8 cellular contexts compared by ENCODE assay signal in genomic region chr6:41073203-41073967, GRCh38. TPM values are rescaled to one million over a fixed set of nuclear protein-coding genes. Genes with fewer than 3 reads are reported as not detected.
DNase-seq lines count a peak whose midpoint lies in the region; ATAC-seq and TF ChIP-seq lines count a peak whose summit lies in the region.

No MANE protein-coding gene starts in this region.

- H4K20me1 ChIP-seq in smooth muscle cell (ENCODE audit: low read depth): peaks cover 48% of the 10 kb centered on the region

- peaks cover 14 to 20% (median 15%) of the 10 kb centered on the region in 3 donors for H3K27me3 Mint-ChIP-seq in immature natural killer cell (ENCODE audit: low read depth in 3 of 3)

- peak overlapping the region; percentile 96 to 100 (median 98) for H3K27ac Mint-ChIP-seq in immature natural killer cell

- H3K4me2 ChIP-seq in smooth muscle cell: peak overlapping the region; percentile 93

- peak; percentile 25 for ATAC-seq in HG03039 (IDR thresholded peaks at IDR 0.05; ENCODE audit: unreplicated experiment)

- peak overlapping the region; percentile 98 for H3K27ac ChIP-seq in WERI-Rb-1
- H3K27ac ChIP-seq in breast epithelium: peak overlapping the region; percentile 99
- H3K27ac ChIP-seq in smooth muscle cell (ENCODE audit: low read depth): peak overlapping the region; percentile 94

- peak overlapping the region; percentile 95 for H3K9ac ChIP-seq in smooth muscle cell (ENCODE audit: low read depth)

- DNase-seq in NK-92 treated with Interleukin-12 subunit alpha and Interleukin-12 subunit beta, amount 100 ng/mL, for 24 hours (lab: John Stamatoyannopoulos, UW): peak; percentile 72
- no peak for DNase-seq in NK-92 (lab: John Stamatoyannopoulos, UW; ENCODE audit: unreplicated experiment)
- DNase-seq in NCI-H2171 (lab: John Stamatoyannopoulos, UW): peak; percentile 76
- DNase-seq in WERI-Rb-1: peak; percentile 96
- DNase-seq in breast epithelium (ENCODE audit: low spot score in 2 of 2): peak; percentile 87 to 88
- DNase-seq in immature natural killer cell: peak; percentile 81 to 82 (median 82)
- DNase-seq in smooth muscle cell (lab: John Stamatoyannopoulos, UW; ENCODE audit: unreplicated experiment): peak; percentile 63

- H3K36me3 Mint-ChIP-seq in immature natural killer cell: peaks cover 0 to 3% (median 0%) of the 10 kb centered on the region in 3 donors

- H3K79me2 ChIP-seq in smooth muscle cell (ENCODE audit: low read depth): peaks cover 50% of the 10 kb centered on the region

- H3K4me1 Mint-ChIP-seq in immature natural killer cell: peaks cover 37 to 57% of the 10 kb centered on the region in 2 donors

- H3K4me1 ChIP-seq in breast epithelium (peaks cover 0 to 8% of the 10 kb centered on the region in 2 donors), smooth muscle cell (ENCODE audit: low read depth) (peaks cover 35% of the 10 kb centered on the region)

- WGBS in smooth muscle cell (ENCODE audit: low lambda C conversion rate): 3% methylated on average over 23 of the region's 74 CpGs

- peaks cover 3% of the 10 kb centered on the region for H3F3A ChIP-seq in smooth muscle cell (ENCODE audit: low read depth)

- H3K36me3 ChIP-seq in WERI-Rb-1 (peaks cover 7% of the 10 kb centered on the region), breast epithelium (no peaks in the 10 kb centered on the region), smooth muscle cell (ENCODE audit: low read depth) (no peaks in the 10 kb centered on the region)

- H3K4me3 Mint-ChIP-seq in immature natural killer cell: peak overlapping the region; percentile 94 to 98 (median 96)

- H3K9me3 ChIP-seq in WERI-Rb-1 (ENCODE audit: severe bottlenecking) (no peaks in the 10 kb centered on the region), breast epithelium (no peaks in the 10 kb centered on the region), smooth muscle cell (replicated peaks; ENCODE audit: low read depth) (no peaks in the 10 kb centered on the region)

- intact Hi-C loops in breast epithelium (cut with DNase I; ENCODE audit: low total_unique reads): loop anchor here (5.0 kb wide), 1 partner anchor 1184 kb away; no protein-coding TSS in a partner anchor

- H3K27me3 ChIP-seq in WERI-Rb-1 (ENCODE audit: insufficient read depth, low read depth, severe bottlenecking) (no peaks in the 10 kb centered on the region), breast epithelium (no peaks in the 10 kb centered on the region), smooth muscle cell (ENCODE audit: low read depth) (no peaks in the 10 kb centered on the region)

- no peak for TF ChIP-seq POLR2A in breast epithelium (IDR thresholded peaks at IDR 0.05)

- peak; percentile 54 for TF ChIP-seq CTCF in WERI-Rb-1 (IDR thresholded peaks at IDR 0.05; ENCODE audit: low read depth, low read length)
- peak in 1 of 3 donors; percentile 35 for TF ChIP-seq CTCF in breast epithelium (IDR thresholded peaks at IDR 0.05)
- peak; percentile 31 for TF ChIP-seq CTCF in smooth muscle cell (IDR thresholded peaks at IDR 0.05; ENCODE audit: borderline replicate concordance, insufficient read depth, poor library complexity, severe bottlenecking)

- H3K9me3 Mint-ChIP-seq in immature natural killer cell: no peaks in the 10 kb centered on the region

- H2AFZ ChIP-seq in smooth muscle cell (ENCODE audit: low read depth): peak overlapping the region; percentile 12

- H3K4me3 ChIP-seq in WERI-Rb-1 (ENCODE audit: low read depth, low read length) (peak overlapping the region; percentile 99), breast epithelium (peak overlapping the region; percentile 78 to 99 (median 90)), smooth muscle cell (peak overlapping the region; percentile 83)

RNA-seq across cellular contexts. Expression of gene NFYA, which starts 0.6 kb away (rescaled TPM):
- 10 to 100 TPM; 28.6 to 33.4 (median 29.8) TPM for total RNA-seq in breast epithelium
- polyA plus RNA-seq in immature natural killer cell: 10 to 100 TPM; 12.4 to 21.7 (median 20.5) TPM
- 40.2 and 43.5 TPM in 2 replicates for total RNA-seq in smooth muscle cell
- 20.6 and 22.4 TPM in 2 replicates for polyA plus RNA-seq in smooth muscle cell

RNA-seq across cellular contexts. Expression of gene OARD1, which starts 1.2 kb away (rescaled TPM):
- total RNA-seq in breast epithelium (10 to 100 TPM; 17.0 to 26.2 (median 22.3) TPM), smooth muscle cell (15.0 and 18.5 TPM in 2 replicates)
- polyA plus RNA-seq in immature natural killer cell (10 to 100 TPM; 32.3 to 41.9 (median 33.2) TPM), smooth muscle cell (21.2 and 27.2 TPM in 2 replicates)

RNA-seq across cellular contexts. Expression of gene APOBEC2, which starts 20.4 kb away (rescaled TPM):
- total RNA-seq in breast epithelium (not detected), smooth muscle cell (1.0 TPM in 1 of 2 replicates, not detected in the other)
- polyA plus RNA-seq in immature natural killer cell (under 1 TPM in 1 of 3 donors, not detected in 2; 0.50 TPM), smooth muscle cell (1.2 and 1.6 TPM in 2 replicates)

RNA-seq across cellular contexts. Expression of gene TSPO2, which starts 31.1 kb away (rescaled TPM):
- not detected for total RNA-seq in breast epithelium
- not detected for polyA plus RNA-seq in immature natural killer cell
- not detected in 2 replicates for total RNA-seq in smooth muscle cell
- polyA plus RNA-seq in smooth muscle cell: not detected in 2 replicates

RNA-seq across cellular contexts. Expression of gene UNC5CL, which starts 34.4 kb away (rescaled TPM):
- total RNA-seq in breast epithelium (1 to 10 TPM; 1.1 to 2.0 (median 1.8) TPM), smooth muscle cell (0.63 and 3.4 TPM in 2 replicates)
- polyA plus RNA-seq in immature natural killer cell (under 1 TPM in 2 of 3 donors, not detected in 1; 0.19 to 0.45 TPM), smooth muscle cell (1.1 and 1.3 TPM in 2 replicates)
